In the genomic region with DNA sequence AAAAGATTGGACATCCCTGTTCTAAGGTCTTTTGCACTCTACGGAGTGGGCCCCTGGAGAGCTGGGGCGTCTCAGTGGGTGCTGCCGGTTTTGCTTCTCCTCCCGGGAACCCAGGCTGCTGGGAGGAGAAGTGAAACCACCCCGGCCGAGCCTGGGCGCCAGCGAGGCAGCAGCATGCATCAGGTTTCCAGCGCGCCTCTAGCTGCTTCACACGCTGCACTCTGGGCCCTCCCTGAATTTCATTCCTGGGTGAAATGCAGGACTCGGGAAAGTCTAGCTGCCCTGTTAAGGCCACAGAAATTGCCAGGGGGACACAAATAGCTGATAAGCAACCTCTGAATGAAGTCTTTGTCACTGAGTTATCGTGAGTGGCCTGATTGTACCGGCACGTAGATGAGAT, we compare ENCODE assay signal across 21 cellular contexts.
A peak's percentile ranks its signal among the peaks of the same experiment; 100 is the strongest.
DNase-seq lines count a peak whose midpoint lies in the region; ATAC-seq and TF ChIP-seq lines count a peak whose summit lies in the region.
"Had no signal": no experiment of that assay in that cellular context is flagged by ENCODE, and none has a peak within 500 bp of the region (broad histone marks: within the 10 kb centered on the region; RNA-seq: fewer than 3 reads in every experiment).

No MANE protein-coding gene starts in this region.

- H3K4ac ChIP-seq in H9 (ENCODE audit: low read depth, low read length): no peak overlapping the region

- no peak overlapping the region for H3K27ac Mint-ChIP-seq in activated CD8-positive, alpha-beta T cell treated with anti-CD3 and anti-CD28 coated beads, Interleukin-2, amount 10 ng/mL, durations not matched to agents 7 days and 5 days
- H3K27ac Mint-ChIP-seq in activated CD8-positive, alpha-beta T cell treated with anti-CD3 and anti-CD28 coated beads for 36 hours: no peak overlapping the region
- H3K27ac Mint-ChIP-seq in dendritic cell treated with granulocyte-macrophage colony-stimulating factor and Interleukin-4, amounts not matched to agents 40 ng/mL and 50 ng/mL, for 4 days: peak overlapping the region; percentile 64
- no peak overlapping the region for H3K27ac Mint-ChIP-seq in H9
- H3K27ac Mint-ChIP-seq: activated CD8-positive, alpha-beta memory T cell treated with anti-CD3 and anti-CD28 coated beads, Interleukin-2, amount 10 ng/mL, durations not matched to agents 7 days and 5 days had no signal

- H3K56ac ChIP-seq in H9 (ENCODE audit: insufficient read length, low read depth, low read length): no peak overlapping the region

- no peaks in the 10 kb centered on the region for H4K20me1 ChIP-seq in Karpas-422 (ENCODE audit: insufficient read depth, low read depth, low read length)
- no peaks in the 10 kb centered on the region for H4K20me1 ChIP-seq in H9 (ENCODE audit: control insufficient read depth, insufficient read depth, insufficient read length)

- no peak overlapping the region for H4K5ac ChIP-seq in H9 (ENCODE audit: insufficient read length, low read depth, low read length)

- H3T11ph ChIP-seq in H9 (ENCODE audit: low read length): no peak overlapping the region

- no peak overlapping the region for H2BK12ac ChIP-seq in H9 (ENCODE audit: insufficient read length, low read depth, low read length)

- no peaks in the 10 kb centered on the region for H3K23me2 ChIP-seq in H9 (ENCODE audit: insufficient read length, low read depth, low read length, poor library complexity, severe bottlenecking)

- H3K36me3 ChIP-seq in Karpas-422 (ENCODE audit: insufficient read depth, low read length): peaks cover 35% of the 10 kb centered on the region

- no peaks in the 10 kb centered on the region for H3K27me3 Mint-ChIP-seq in activated CD8-positive, alpha-beta T cell treated with anti-CD3 and anti-CD28 coated beads, Interleukin-2, amount 10 ng/mL, durations not matched to agents 7 days and 5 days (ENCODE audit: low read depth)
- no peaks in the 10 kb centered on the region for H3K27me3 Mint-ChIP-seq in activated CD8-positive, alpha-beta T cell treated with anti-CD3 and anti-CD28 coated beads for 36 hours
- H3K27me3 Mint-ChIP-seq in dendritic cell treated with granulocyte-macrophage colony-stimulating factor and Interleukin-4, amounts not matched to agents 40 ng/mL and 50 ng/mL, for 4 days: no peaks in the 10 kb centered on the region
- no peaks in the 10 kb centered on the region for H3K27me3 Mint-ChIP-seq in H9 (ENCODE audit: low read depth)
- H3K27me3 Mint-ChIP-seq: activated CD8-positive, alpha-beta memory T cell treated with anti-CD3 and anti-CD28 coated beads, Interleukin-2, amount 10 ng/mL, durations not matched to agents 7 days and 5 days had no signal

- no peak overlapping the region for H2BK120ac ChIP-seq in H9 (ENCODE audit: low read depth, low read length, poor library complexity, severe bottlenecking)

- no peak for ATAC-seq in activated CD8-positive, alpha-beta T cell treated with anti-CD3 and anti-CD28 coated beads, Interleukin-2, amount 10 ng/mL, durations not matched to agents 7 days and 5 days
- no peak for ATAC-seq in activated CD8-positive, alpha-beta T cell treated with anti-CD3 and anti-CD28 coated beads for 36 hours
- ATAC-seq: activated CD8-positive, alpha-beta memory T cell treated with anti-CD3 and anti-CD28 coated beads, Interleukin-2, amount 10 ng/mL, durations not matched to agents 7 days and 5 days; psoas muscle had no signal

- H4K91ac ChIP-seq in H9 (ENCODE audit: insufficient read length, low read depth, low read length): no peak overlapping the region

- no peaks in the 10 kb centered on the region for H3K9me3 Mint-ChIP-seq in activated CD8-positive, alpha-beta T cell treated with anti-CD3 and anti-CD28 coated beads, Interleukin-2, amount 10 ng/mL, durations not matched to agents 7 days and 5 days (ENCODE audit: insufficient read depth)
- no peaks in the 10 kb centered on the region for H3K9me3 Mint-ChIP-seq in activated CD8-positive, alpha-beta T cell treated with anti-CD3 and anti-CD28 coated beads for 36 hours
- H3K9me3 Mint-ChIP-seq in dendritic cell treated with granulocyte-macrophage colony-stimulating factor and Interleukin-4, amounts not matched to agents 40 ng/mL and 50 ng/mL, for 4 days: no peaks in the 10 kb centered on the region
- no peaks in the 10 kb centered on the region for H3K9me3 Mint-ChIP-seq in H9

- H3K4me1 Mint-ChIP-seq in activated CD8-positive, alpha-beta T cell treated with anti-CD3 and anti-CD28 coated beads, Interleukin-2, amount 10 ng/mL, durations not matched to agents 7 days and 5 days (ENCODE audit: low read depth): peaks cover 25% of the 10 kb centered on the region
- peaks cover 20% of the 10 kb centered on the region for H3K4me1 Mint-ChIP-seq in activated CD8-positive, alpha-beta T cell treated with anti-CD3 and anti-CD28 coated beads for 36 hours (ENCODE audit: low read depth)
- H3K4me1 Mint-ChIP-seq in dendritic cell treated with granulocyte-macrophage colony-stimulating factor and Interleukin-4, amounts not matched to agents 40 ng/mL and 50 ng/mL, for 4 days (ENCODE audit: low read depth): peaks cover 25% of the 10 kb centered on the region
- H3K4me1 Mint-ChIP-seq in H9: no peaks in the 10 kb centered on the region

- TF ChIP-seq CTCF in activated CD8-positive, alpha-beta T cell treated with anti-CD3 and anti-CD28 coated beads for 36 hours (IDR thresholded peaks at IDR 0.05): no peak
- TF ChIP-seq CTCF in H9 (conservative IDR thresholded peaks at IDR 0.05): no peak

- H3K4me1 ChIP-seq in Karpas-422 (ENCODE audit: low read length) (peaks cover 19% of the 10 kb centered on the region), H9 (ENCODE audit: insufficient read depth, low read length) (no peaks in the 10 kb centered on the region)
- H3K4me1 ChIP-seq: psoas muscle had no signal

- peak; percentile 10 for DNase-seq in activated CD8-positive, alpha-beta T cell treated with anti-CD3 and anti-CD28 coated beads, Interleukin-2, amount 10 ng/mL, durations not matched to agents 7 days and 5 days
- no peak for DNase-seq in activated CD8-positive, alpha-beta T cell treated with anti-CD3 and anti-CD28 coated beads for 36 hours
- DNase-seq in Karpas-422: peak; percentile 90
- peak; percentile 10 for DNase-seq in stimulated activated CD8-positive, alpha-beta memory T cell treated with anti-CD3 and anti-CD28 coated beads, Interleukin-4, amount 100 ng/mL, for 48 hours
- DNase-seq in NCI-H2171 treated with DMSO at 0.1 percent for 48 hours (lab: John Stamatoyannopoulos, UW): no peak
- no peak for DNase-seq in H9
- no peak for DNase-seq in activated CD4-positive, alpha-beta T cell treated with anti-CD3 and anti-CD28 coated beads for 4 hours
- DNase-seq: 8988T; activated CD4-positive, CD25-positive, alpha-beta regulatory T cell treated with anti-CD3 and anti-CD28 coated beads, Interleukin-2, amount 50 U/mL, for 72 hours; anterior cingulate cortex; cerebellar nuclear complex; DMS153; effector memory CD4-positive, alpha-beta T cell; GM23248; NCI-H1694 treated with DMSO at 0.1 percent for 48 hours; psoas muscle; SHP77 treated with DMSO at 0.1 percent for 48 hours; stimulated activated CD4-positive, alpha-beta T cell treated with anti-CD3 and anti-CD28 coated beads, Interleukin-4, amount 100 ng/mL, for 4 hours had no signal

- no peak overlapping the region for H2AK5ac ChIP-seq in H9 (ENCODE audit: insufficient read length, low read length)

- H2BK15ac ChIP-seq in H9 (ENCODE audit: low read depth, low read length): no peak overlapping the region

- intact Hi-C loops in activated CD8-positive, alpha-beta T cell treated with anti-CD3 and anti-CD28 coated beads for 36 hours (cut with micrococcal nuclease): no loop called here
- intact Hi-C loops in dendritic cell treated with granulocyte-macrophage colony-stimulating factor and Interleukin-4, amounts not matched to agents 40 ng/mL and 50 ng/mL, for 4 days (cut with micrococcal nuclease): no loop called here

- no peak overlapping the region for H2BK20ac ChIP-seq in H9 (ENCODE audit: low read depth, low read length, poor library complexity, severe bottlenecking)

- no peaks in the 10 kb centered on the region for H3K79me1 ChIP-seq in H9 (ENCODE audit: insufficient read depth, low read depth, low read length, poor library complexity, severe bottlenecking)

- H3K4me2 ChIP-seq in Karpas-422 (ENCODE audit: low read depth, low read length, poor library complexity, severe bottlenecking) (peak overlapping the region; percentile 63), H9 (ENCODE audit: insufficient read depth, insufficient read length, low read length) (no peak overlapping the region)
- H3K4me2 ChIP-seq: smooth muscle cell had no signal

- H4K8ac ChIP-seq in H9 (replicated peaks; ENCODE audit: insufficient read length, low read depth, low read length): no peak overlapping the region

- H2AFZ ChIP-seq in Karpas-422 (ENCODE audit: low read length) (no peak overlapping the region), H9 (ENCODE audit: low read length) (no peak overlapping the region)
- H2AFZ ChIP-seq: GM23248 had no signal

- H3K36me3 Mint-ChIP-seq in activated CD8-positive, alpha-beta T cell treated with anti-CD3 and anti-CD28 coated beads, Interleukin-2, amount 10 ng/mL, durations not matched to agents 7 days and 5 days (ENCODE audit: low read depth): peaks cover 62% of the 10 kb centered on the region
- peaks cover 51% of the 10 kb centered on the region for H3K36me3 Mint-ChIP-seq in activated CD8-positive, alpha-beta T cell treated with anti-CD3 and anti-CD28 coated beads for 36 hours (ENCODE audit: low read depth)
- H3K36me3 Mint-ChIP-seq in dendritic cell treated with granulocyte-macrophage colony-stimulating factor and Interleukin-4, amounts not matched to agents 40 ng/mL and 50 ng/mL, for 4 days (ENCODE audit: low read depth): peaks cover 99% of the 10 kb centered on the region
- H3K36me3 Mint-ChIP-seq in H9 (ENCODE audit: insufficient read depth in 1 of 3, low read depth in 3 of 3): peaks cover 28 to 85% (median 71%) of the 10 kb centered on the region in 3 experiments; a peak in 6 of 7 replicates

- H3K14ac ChIP-seq in H9 (ENCODE audit: insufficient read depth, low read length): no peak overlapping the region

- H3K27me3 ChIP-seq in Karpas-422 (ENCODE audit: low read length): no peaks in the 10 kb centered on the region
- H3K27me3 ChIP-seq in H9 (ENCODE audit: insufficient read depth, low read length): no peaks in the 10 kb centered on the region

- CTCF ChIA-PET in activated CD8-positive, alpha-beta T cell treated with anti-CD3 and anti-CD28 coated beads, Interleukin-2, amount 10 ng/mL, durations not matched to agents 7 days and 5 days (lab: Charles Lee): no interaction called here
- CTCF ChIA-PET in activated CD8-positive, alpha-beta T cell treated with anti-CD3 and anti-CD28 coated beads for 36 hours (lab: Charles Lee): interaction anchor here (0.6 to 1.4 kb wide), 3 partner anchors 9 to 305 kb away, joined by 3 to 5 read pairs (median 3); no protein-coding TSS in a partner anchor

- H3K9me3 ChIP-seq in Karpas-422 (ENCODE audit: low read length): no peaks in the 10 kb centered on the region
- no peaks in the 10 kb centered on the region for H3K9me3 ChIP-seq in H9 (ENCODE audit: control insufficient read depth, low read depth, low read length)
- H3K9me3 ChIP-seq: psoas muscle had no signal

- H3K18ac ChIP-seq in H9 (ENCODE audit: insufficient read length, low read depth, low read length): no peak overlapping the region

- H2BK5ac ChIP-seq in H9 (ENCODE audit: insufficient read length, low read length): no peak overlapping the region

- WGBS in H9 (ENCODE audit: extremely low coverage, insufficient read length, low lambda C conversion rate): no CpG with 5 or more reads among the region's 15 CpGs

- H3K9ac ChIP-seq in Karpas-422 (ENCODE audit: low read length) (peak overlapping the region; percentile 53), H9 (ENCODE audit: extremely low read depth, insufficient read length, low read length) (no peak overlapping the region)
- H3K9ac ChIP-seq: GM23248 had no signal

- H3K4me3 ChIP-seq in Karpas-422 (ENCODE audit: low read length): peak overlapping the region; percentile 40; the same call in 1 of the 2 replicates
- H3K4me3 ChIP-seq: GM23248, psoas muscle, smooth muscle cell had no signal

- H3K4me3 Mint-ChIP-seq in activated CD8-positive, alpha-beta T cell treated with anti-CD3 and anti-CD28 coated beads, Interleukin-2, amount 10 ng/mL, durations not matched to agents 7 days and 5 days: no peak overlapping the region
- no peak overlapping the region for H3K4me3 Mint-ChIP-seq in activated CD8-positive, alpha-beta T cell treated with anti-CD3 and anti-CD28 coated beads for 36 hours
- no peak overlapping the region for H3K4me3 Mint-ChIP-seq in dendritic cell treated with granulocyte-macrophage colony-stimulating factor and Interleukin-4, amounts not matched to agents 40 ng/mL and 50 ng/mL, for 4 days
- no peak overlapping the region for H3K4me3 Mint-ChIP-seq in H9
- H3K4me3 Mint-ChIP-seq: activated CD8-positive, alpha-beta memory T cell treated with anti-CD3 and anti-CD28 coated beads, Interleukin-2, amount 10 ng/mL, durations not matched to agents 7 days and 5 days had no signal

- H3K9me2 ChIP-seq in Karpas-422 (replicated peaks; ENCODE audit: insufficient read depth, low read length): no peaks in the 10 kb centered on the region

- H3K79me2 ChIP-seq in Karpas-422 (ENCODE audit: low read length): 0 out of 2 replicates have a peak, but pooled peaks cover 3% of the 10 kb centered on the region
- H3K79me2 ChIP-seq in H9 (ENCODE audit: insufficient read depth, low read length): no peaks in the 10 kb centered on the region

- POLR2A ChIA-PET in activated CD8-positive, alpha-beta T cell treated with anti-CD3 and anti-CD28 coated beads, Interleukin-2, amount 10 ng/mL, durations not matched to agents 7 days and 5 days (lab: Charles Lee): no interaction called here
- POLR2A ChIA-PET in activated CD8-positive, alpha-beta T cell treated with anti-CD3 and anti-CD28 coated beads for 36 hours (lab: Charles Lee): interaction anchor here (0.5 kb wide), 1 partner anchor 382 kb away, joined by 3 read pairs; no protein-coding TSS in a partner anchor

- H3K27ac ChIP-seq in Karpas-422 (ENCODE audit: low read length) (peak overlapping the region; percentile 81), H9 (ENCODE audit: insufficient read length, low read depth, low read length) (no peak overlapping the region)
- H3K27ac ChIP-seq: GM23248, psoas muscle had no signal

- H3K23ac ChIP-seq in H9 (ENCODE audit: insufficient read length, low read depth, low read length): no peak overlapping the region

Comparison
In these comparisons a context has a peak if more than half of its experiments do, and no peak if none do; other contexts are left out.
1. DNase-seq: peak in activated CD8-positive, alpha-beta T cell treated with anti-CD3 and anti-CD28 coated beads, Interleukin-2, amount 10 ng/mL, durations not matched to agents 7 days and 5 days (single experiment), Karpas-422 (single experiment) and stimulated activated CD8-positive, alpha-beta memory T cell treated with anti-CD3 and anti-CD28 coated beads, Interleukin-4, amount 100 ng/mL, for 48 hours (single experiment); none in activated CD8-positive, alpha-beta T cell treated with anti-CD3 and anti-CD28 coated beads for 36 hours (single experiment), NCI-H2171 treated with DMSO at 0.1 percent for 48 hours (single experiment), H9 (single experiment) and activated CD4-positive, alpha-beta T cell treated with anti-CD3 and anti-CD28 coated beads for 4 hours (0 of 2).